In the genomic region with DNA sequence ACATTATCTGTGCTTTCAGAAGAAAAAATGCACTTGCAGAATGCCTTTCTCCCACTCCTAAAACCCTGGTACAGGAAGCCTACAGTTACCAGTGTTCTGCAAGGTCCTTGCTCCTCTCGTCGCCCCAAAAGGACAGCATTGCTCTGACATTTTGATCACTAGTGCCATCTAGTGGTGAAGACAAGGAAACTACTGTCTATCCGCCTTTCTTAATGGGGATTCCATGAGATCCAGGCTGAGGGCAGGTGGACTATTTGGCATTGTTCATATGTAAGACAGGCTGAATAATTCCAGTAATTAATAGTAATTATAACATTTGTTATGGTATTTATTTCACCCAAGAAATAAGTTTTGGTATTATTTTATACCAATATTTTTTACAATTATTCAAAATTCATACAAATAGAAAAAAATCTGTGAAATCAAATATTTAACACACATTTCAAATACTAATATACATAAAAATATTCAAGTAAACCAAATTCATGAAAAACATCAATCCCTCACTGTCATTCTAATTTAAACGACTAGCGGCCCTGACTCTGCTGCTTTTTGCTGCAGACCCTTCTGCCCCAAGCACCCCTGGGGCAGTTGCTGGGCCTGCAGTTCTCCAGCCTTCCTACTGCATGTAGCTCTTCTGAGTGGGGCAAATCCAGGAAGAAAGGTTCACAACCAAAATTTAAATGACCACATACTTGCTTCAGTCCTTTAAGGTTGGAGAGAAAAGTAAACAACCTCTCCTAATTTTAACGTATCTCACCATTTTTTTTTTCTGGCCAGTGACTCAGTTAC, we compare ENCODE assay signal across 1 cellular context.
TF ChIP-seq lines count a peak whose summit lies in the region.

No MANE protein-coding gene starts in this region.

TF ChIP-seq in HCT116, 20 proteins besides CTCF, POLR2A, EP300 and RAD21 (continued from another document):
- TF ChIP-seq FOSL1 (IDR thresholded peaks at IDR 0.05; ENCODE audit: low read depth) (no peak), POLR2AphosphoS5 (IDR thresholded peaks at IDR 0.05; ENCODE audit: low read depth, low read length) (no peak), ATF3 (IDR thresholded peaks at IDR 0.05) (no peak), SIN3A (IDR thresholded peaks at IDR 0.05; ENCODE audit: low read depth) (no peak), SRF (IDR thresholded peaks at IDR 0.05; ENCODE audit: low read depth) (no peak), CBX3 (IDR thresholded peaks at IDR 0.05; ENCODE audit: low read depth) (no peak), JUND (IDR thresholded peaks at IDR 0.05) (no peak), EZH2phosphoT487 (IDR thresholded peaks at IDR 0.05; ENCODE audit: borderline replicate concordance) (no peak), SP1 (IDR thresholded peaks at IDR 0.05; ENCODE audit: low read depth) (no peak)
- TF ChIP-seq, protein P1, sequence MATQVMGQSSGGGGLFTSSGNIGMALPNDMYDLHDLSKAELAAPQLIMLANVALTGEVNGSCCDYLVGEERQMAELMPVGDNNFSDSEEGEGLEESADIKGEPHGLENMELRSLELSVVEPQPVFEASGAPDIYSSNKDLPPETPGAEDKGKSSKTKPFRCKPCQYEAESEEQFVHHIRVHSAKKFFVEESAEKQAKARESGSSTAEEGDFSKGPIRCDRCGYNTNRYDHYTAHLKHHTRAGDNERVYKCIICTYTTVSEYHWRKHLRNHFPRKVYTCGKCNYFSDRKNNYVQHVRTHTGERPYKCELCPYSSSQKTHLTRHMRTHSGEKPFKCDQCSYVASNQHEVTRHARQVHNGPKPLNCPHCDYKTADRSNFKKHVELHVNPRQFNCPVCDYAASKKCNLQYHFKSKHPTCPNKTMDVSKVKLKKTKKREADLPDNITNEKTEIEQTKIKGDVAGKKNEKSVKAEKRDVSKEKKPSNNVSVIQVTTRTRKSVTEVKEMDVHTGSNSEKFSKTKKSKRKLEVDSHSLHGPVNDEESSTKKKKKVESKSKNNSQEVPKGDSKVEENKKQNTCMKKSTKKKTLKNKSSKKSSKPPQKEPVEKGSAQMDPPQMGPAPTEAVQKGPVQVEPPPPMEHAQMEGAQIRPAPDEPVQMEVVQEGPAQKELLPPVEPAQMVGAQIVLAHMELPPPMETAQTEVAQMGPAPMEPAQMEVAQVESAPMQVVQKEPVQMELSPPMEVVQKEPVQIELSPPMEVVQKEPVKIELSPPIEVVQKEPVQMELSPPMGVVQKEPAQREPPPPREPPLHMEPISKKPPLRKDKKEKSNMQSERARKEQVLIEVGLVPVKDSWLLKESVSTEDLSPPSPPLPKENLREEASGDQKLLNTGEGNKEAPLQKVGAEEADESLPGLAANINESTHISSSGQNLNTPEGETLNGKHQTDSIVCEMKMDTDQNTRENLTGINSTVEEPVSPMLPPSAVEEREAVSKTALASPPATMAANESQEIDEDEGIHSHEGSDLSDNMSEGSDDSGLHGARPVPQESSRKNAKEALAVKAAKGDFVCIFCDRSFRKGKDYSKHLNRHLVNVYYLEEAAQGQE (IDR thresholded peaks at IDR 0.05; ENCODE audit: low read depth): no peak
TF ChIP-seq in HCT116: peak in this region for 0.
